Comparison of ENCODE assay signal across 18 cellular contexts in genomic region chr5:152104211-152104610, GRCh38.
"Had no signal": no experiment of that assay in that cellular context is flagged by ENCODE, and none has a peak within 500 bp of the region (broad histone marks: within the 10 kb centered on the region; RNA-seq: fewer than 3 reads in every experiment).

No MANE protein-coding gene starts in this region.

- H3K4me3 ChIP-seq: MG63, SJSA1, SK-N-MC had no signal

- H3K36me3 ChIP-seq: MG63, SJSA1 had no signal

- H3K9me3 ChIP-seq: MG63, SJSA1 had no signal

- H3K4me1 ChIP-seq: SJSA1 had no signal

- DNase-seq: IMR-90, Karpas-422, KG1, MG63, NCI-H1092, NCI-H1436, NCI-H187, NCI-H2029, NCI-H2081 treated with DMSO at 0.1 percent for 48 hours, NCI-H2171, NCI-H524 treated with DMSO at 0.1 percent for 48 hours, NCI-H774, Right ventricle myocardium superior, RPMI8226, SIG-M5 had no signal

- H3K27ac ChIP-seq: SJSA1, SK-N-MC had no signal

- ATAC-seq: HepG2 had no signal

- H3K27me3 ChIP-seq: MG63, SJSA1 had no signal
